ENCODE assay signal across 28 cellular contexts in the genomic region with DNA sequence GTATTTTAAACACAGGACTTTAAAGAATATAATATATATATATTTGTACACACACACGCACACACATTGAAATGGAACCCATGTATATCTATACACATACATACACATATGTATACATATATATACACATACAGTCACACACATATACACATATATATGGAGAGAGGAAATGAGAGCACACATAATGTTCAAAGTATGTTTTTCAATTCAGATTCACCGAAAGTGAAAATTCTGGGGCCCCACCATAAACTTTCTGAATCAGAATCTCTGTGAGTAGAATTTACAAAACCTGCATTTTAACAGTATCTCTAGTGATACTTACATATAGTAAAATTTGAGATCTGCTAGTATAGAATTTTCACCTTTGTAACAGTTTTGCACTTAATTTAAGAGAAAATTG.
"Had no signal": no experiment of that assay in that cellular context is flagged by ENCODE, and none has a peak within 500 bp of the region (broad histone marks: within the 10 kb centered on the region; RNA-seq: fewer than 3 reads in every experiment).

No MANE protein-coding gene starts in this region.

- H3K27me3 ChIP-seq: brain microvascular endothelial cell, esophagus muscularis mucosa, foreskin keratinocyte, gastrocnemius medialis had no signal

- H3K27ac ChIP-seq: brain microvascular endothelial cell, coronary artery, dorsolateral prefrontal cortex, esophagus muscularis mucosa, foreskin keratinocyte, gastrocnemius medialis, heart left ventricle, hepatocyte, WERI-Rb-1 had no signal

- H3K36me3 ChIP-seq: brain microvascular endothelial cell, esophagus muscularis mucosa, gastrocnemius medialis, heart left ventricle, WERI-Rb-1 had no signal

- H2AFZ ChIP-seq: hepatocyte had no signal

- H3K4me3 ChIP-seq: coronary artery, dorsolateral prefrontal cortex, esophagus muscularis mucosa, gastrocnemius medialis, heart left ventricle, hepatocyte had no signal

- H3K4me1 ChIP-seq: esophagus muscularis mucosa, foreskin keratinocyte, gastrocnemius medialis, heart left ventricle had no signal

- ATAC-seq: activated CD4-positive, CD25-positive, alpha-beta regulatory T cell treated with anti-CD3 and anti-CD28 coated beads, Interleukin-2, amount 50 U/mL, for 24 hours; activated CD8-positive, alpha-beta T cell treated with anti-CD3 and anti-CD28 coated beads for 36 hours; activated T-cell treated with anti-CD3 and anti-CD28 coated beads, Interleukin-2, amount 50 U/mL, for 4 hours; activated T-helper 17 cell treated with anti-CD3 and anti-CD28 coated beads, Interleukin-2, amount 50 U/mL, for 72 hours; foreskin keratinocyte; gastrocnemius medialis; heart left ventricle had no signal

- H3K79me2 ChIP-seq: hepatocyte had no signal

- DNase-seq: activated B cell treated with CpG ODN at 0.5 μM for 24 hours; activated CD4-positive, alpha-beta T cell treated with anti-CD3 and anti-CD28 coated beads for 48 hours; activated CD4-positive, alpha-beta T cell treated with anti-CD3 and anti-CD28 coated beads, Interleukin-2, amount 50 U/mL, for 1 hour; activated CD4-positive, alpha-beta T cell treated with anti-CD3 and anti-CD28 coated beads, Interleukin-2, amount 50 U/mL, for 48 hours; activated CD8-positive, alpha-beta memory T cell treated with anti-CD3 and anti-CD28 coated beads for 24 hours; activated CD8-positive, alpha-beta T cell treated with anti-CD3 and anti-CD28 coated beads for 36 hours; activated effector memory CD4-positive, alpha-beta T cell treated with Interleukin-2 at 50 U/mL for 16 hours; activated gamma-delta T cell treated with Interleukin-2 at 50 U/mL for 16 hours; activated naive CD4-positive, alpha-beta T cell treated with anti-CD3 and anti-CD28 coated beads, Interleukin-2, amount 50 U/mL, for 16 hours; activated naive CD4-positive, alpha-beta T cell treated with Interleukin-2 at 50 U/mL for 16 hours; activated T-cell treated with anti-CD3 and anti-CD28 coated beads, Interleukin-2, amount 50 U/mL, for 4 hours; amniotic stem cell; anterior cingulate cortex; brain microvascular endothelial cell; dorsolateral prefrontal cortex; effector memory CD4-positive, alpha-beta T cell; endodermal cell; foreskin keratinocyte; gastrocnemius medialis; glutamatergic neuron; heart left ventricle; T1000; WERI-Rb-1 had no signal

- H3K9me3 ChIP-seq: esophagus muscularis mucosa, gastrocnemius medialis, heart left ventricle had no signal

- H3K4me2 ChIP-seq: hepatocyte had no signal
